ENCODE assay signal across 1 cellular context in the genomic region with DNA sequence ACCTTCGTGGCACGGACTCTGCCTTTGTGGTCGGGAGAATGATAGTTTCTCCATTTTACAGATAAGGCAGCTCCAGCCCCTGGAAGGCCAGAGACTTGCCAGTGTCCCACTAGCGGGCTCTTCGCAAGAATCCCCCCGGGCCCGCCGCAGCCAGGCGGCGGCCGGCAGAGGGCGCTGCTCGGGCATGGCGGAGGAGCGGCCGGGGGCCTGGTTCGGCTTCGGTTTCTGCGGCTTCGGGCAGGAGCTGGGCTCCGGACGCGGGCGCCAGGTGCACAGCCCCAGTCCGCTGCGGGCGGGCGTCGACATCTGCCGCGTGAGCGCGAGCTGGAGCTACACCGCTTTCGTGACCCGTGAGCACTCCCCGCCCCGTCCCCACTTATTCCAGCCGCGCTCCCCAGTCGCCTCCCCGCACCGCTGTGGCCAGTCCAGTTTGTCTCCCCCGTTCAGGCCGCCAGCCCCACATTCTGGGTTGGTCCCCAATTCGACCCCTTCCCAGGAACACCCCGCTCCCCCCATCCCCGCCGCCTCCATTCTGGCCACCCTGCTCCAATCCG.
A peak's percentile ranks its signal among the peaks of the same experiment; 100 is the strongest.
TF ChIP-seq lines count a peak whose summit lies in the region.

No MANE protein-coding gene starts in this region.

TF ChIP-seq in IMR-90, 13 proteins besides CTCF, POLR2A, EP300 and RAD21:
- TF ChIP-seq RCOR1 (IDR thresholded peaks at IDR 0.05; ENCODE audit: insufficient replicate concordance, low read length) (no peak), RFX5 (IDR thresholded peaks at IDR 0.05; ENCODE audit: low read depth, low read length) (no peak), BHLHE40 (IDR thresholded peaks at IDR 0.05; ENCODE audit: low read depth, low read length) (no peak), FOS (IDR thresholded peaks at IDR 0.05; ENCODE audit: low read depth, low read length) (no peak), SMC3 (IDR thresholded peaks at IDR 0.05; ENCODE audit: low read depth, low read length) (peak; percentile 79), NFE2L2 (IDR thresholded peaks at IDR 0.05; ENCODE audit: low read depth, low read length) (no peak), CHD1 (IDR thresholded peaks at IDR 0.05; ENCODE audit: low read depth, low read length) (no peak), MAZ (IDR thresholded peaks at IDR 0.05; ENCODE audit: borderline replicate concordance, low read depth, low read length) (peak; percentile 84; the same call in 1 of the 2 replicates), MAFK (IDR thresholded peaks at IDR 0.05; ENCODE audit: low read depth, low read length) (no peak), CEBPB (IDR thresholded peaks at IDR 0.05; ENCODE audit: low read depth, low read length) (no peak), MXI1 (IDR thresholded peaks at IDR 0.05; ENCODE audit: borderline replicate concordance, low read depth, low read length) (peak; percentile 43; the same call in 1 of the 2 replicates)
- TF ChIP-seq, protein P1, sequence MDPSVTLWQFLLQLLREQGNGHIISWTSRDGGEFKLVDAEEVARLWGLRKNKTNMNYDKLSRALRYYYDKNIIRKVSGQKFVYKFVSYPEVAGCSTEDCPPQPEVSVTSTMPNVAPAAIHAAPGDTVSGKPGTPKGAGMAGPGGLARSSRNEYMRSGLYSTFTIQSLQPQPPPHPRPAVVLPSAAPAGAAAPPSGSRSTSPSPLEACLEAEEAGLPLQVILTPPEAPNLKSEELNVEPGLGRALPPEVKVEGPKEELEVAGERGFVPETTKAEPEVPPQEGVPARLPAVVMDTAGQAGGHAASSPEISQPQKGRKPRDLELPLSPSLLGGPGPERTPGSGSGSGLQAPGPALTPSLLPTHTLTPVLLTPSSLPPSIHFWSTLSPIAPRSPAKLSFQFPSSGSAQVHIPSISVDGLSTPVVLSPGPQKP (IDR thresholded peaks at IDR 0.05; ENCODE audit: borderline replicate concordance, low read depth, low read length), result no peak
- TF ChIP-seq, protein P2, sequence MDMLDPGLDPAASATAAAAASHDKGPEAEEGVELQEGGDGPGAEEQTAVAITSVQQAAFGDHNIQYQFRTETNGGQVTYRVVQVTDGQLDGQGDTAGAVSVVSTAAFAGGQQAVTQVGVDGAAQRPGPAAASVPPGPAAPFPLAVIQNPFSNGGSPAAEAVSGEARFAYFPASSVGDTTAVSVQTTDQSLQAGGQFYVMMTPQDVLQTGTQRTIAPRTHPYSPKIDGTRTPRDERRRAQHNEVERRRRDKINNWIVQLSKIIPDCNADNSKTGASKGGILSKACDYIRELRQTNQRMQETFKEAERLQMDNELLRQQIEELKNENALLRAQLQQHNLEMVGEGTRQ (IDR thresholded peaks at IDR 0.05; ENCODE audit: low read depth, low read length), result no peak
